Comparison of ENCODE assay signal across 10 cellular contexts in the genomic region with DNA sequence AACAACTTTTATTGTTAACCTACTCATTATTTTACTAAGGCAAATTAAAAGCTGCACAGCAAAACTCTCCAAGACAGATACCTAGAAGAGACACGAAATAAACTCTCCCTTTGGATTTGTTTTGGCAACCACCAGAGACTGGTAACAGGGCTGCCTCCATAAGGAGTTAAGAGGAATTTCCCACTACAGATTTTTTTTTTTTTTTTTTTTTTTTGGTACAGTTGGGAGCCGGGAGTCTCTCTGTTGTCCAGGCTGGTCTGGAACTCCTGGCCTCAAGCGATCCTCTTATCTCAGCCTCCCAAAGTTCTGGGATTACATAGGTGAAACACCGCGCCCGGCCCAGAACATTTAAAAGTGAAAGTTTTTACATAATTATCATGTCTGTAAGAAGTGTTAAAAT.
DNase-seq lines count a peak whose midpoint lies in the region; ATAC-seq, FAIRE-seq and TF ChIP-seq lines count a peak whose summit lies in the region.
"Had no signal": no experiment of that assay in that cellular context is flagged by ENCODE, and none has a peak within 500 bp of the region (broad histone marks: within the 10 kb centered on the region; RNA-seq: fewer than 3 reads in every experiment).

No MANE protein-coding gene starts in this region.

- H3K4me1 ChIP-seq in endothelial cell of umbilical vein (ENCODE audit: control insufficient read depth, extremely low read depth, insufficient read depth, low read length) (peaks cover 21% of the 10 kb centered on the region), pancreas (peaks cover 9 to 14% (median 12%) of the 10 kb centered on the region in 3 donors), neural progenitor cell (peaks cover 19% of the 10 kb centered on the region)

- H3K27ac Mint-ChIP-seq in neural progenitor cell = no peak overlapping the region

- no peak for ATAC-seq in pancreas

- BruUV-seq in endothelial cell of umbilical vein (replicated peaks; lab: Mats Ljungman, UMichigan) = no TSS peak

- POLR2A ChIA-PET in endothelial cell of umbilical vein (lab: Charles Lee) = no interaction called here

- peak overlapping the region; percentile 76 for H3K9ac ChIP-seq in endothelial cell of umbilical vein (replicated peaks; ENCODE audit: extremely low read depth, insufficient read depth, low read length)
- H3K9ac ChIP-seq in neural progenitor cell = no peak overlapping the region

- H3K9me3 ChIP-seq in endothelial cell of umbilical vein (replicated peaks; ENCODE audit: control insufficient read depth, insufficient read depth, low read length) (no peaks in the 10 kb centered on the region), pancreas (no peaks in the 10 kb centered on the region), neural progenitor cell (ENCODE audit: low read depth) (no peaks in the 10 kb centered on the region)

- intact Hi-C loops in endothelial cell of umbilical vein (cut with micrococcal nuclease) (loop anchor here (5.0 kb wide), 2 partner anchors 130 to 150 kb away; a partner anchor contains a TSS), pancreas (cut with DNase I) (loop anchor here in 1 of 3 donors (10.0 kb wide), 1 partner anchor 52 kb away; no protein-coding TSS in a partner anchor)

- H3F3A ChIP-seq in neural progenitor cell (ENCODE audit: low read depth) = peaks cover 38% of the 10 kb centered on the region

- no peak for TF ChIP-seq POLR2A in endothelial cell of umbilical vein (IDR thresholded peaks at IDR 0.05; ENCODE audit: low read depth, low read length)

- H4K20me1 ChIP-seq in endothelial cell of umbilical vein (replicated peaks; ENCODE audit: control insufficient read depth, extremely low read depth, insufficient read depth, low read length) (no peaks in the 10 kb centered on the region), neural progenitor cell (ENCODE audit: low read depth) (no peaks in the 10 kb centered on the region)

- CTCF ChIA-PET in endothelial cell of umbilical vein (lab: Charles Lee) = interaction anchor here (0.7 to 2.7 kb wide), 5 partner anchors 12 to 358 kb away, joined by 3 to 15 read pairs (median 4); no protein-coding TSS in a partner anchor

- peak; percentile 28 for DNase-seq in AG08396 (ENCODE audit: low spot score)
- peak; percentile 36 for DNase-seq in M059J (ENCODE audit: low read depth)
- peak; percentile 39 for DNase-seq in endothelial cell of umbilical vein (ENCODE audit: low read depth, low spot score)
- no peak for DNase-seq in pancreas
- no peak for DNase-seq in HK-2 (ENCODE audit: unreplicated experiment)
- DNase-seq in iPS-NIHi11 (ENCODE audit: low spot score) = no peak
- DNase-seq in A172 (ENCODE audit: low spot score) = no peak
- no peak for DNase-seq in neural progenitor cell (ENCODE audit: low spot score)
- DNase-seq: activated effector memory CD4-positive, alpha-beta T cell treated with Interleukin-2 at 50 U/mL for 16 hours; erythroblast had no signal

- H3K4me2 ChIP-seq in endothelial cell of umbilical vein (ENCODE audit: insufficient read depth, low read length) = peak overlapping the region; percentile 97
- no peak overlapping the region for H3K4me2 ChIP-seq in neural progenitor cell

- dilution Hi-C loops in endothelial cell of umbilical vein (cut with MboI; ENCODE audit: extremely low pct_ligation_motif_present, low sequenced_read_pairs) = no loop called here

- no peak overlapping the region for H3K4me3 Mint-ChIP-seq in neural progenitor cell

- FAIRE-seq in endothelial cell of umbilical vein (lab: Jason Lieb, UNC) (no peak), pancreas (lab: Jason Lieb, UNC) (no peak)

- 10 to 11% methylated on average over 6 of the region's 6 CpGs for WGBS in pancreas, 2 donors

- peaks cover 21% of the 10 kb centered on the region for H3K27me3 Mint-ChIP-seq in neural progenitor cell (ENCODE audit: insufficient read depth, low read depth)

- H3K36me3 Mint-ChIP-seq in neural progenitor cell = no peaks in the 10 kb centered on the region

- H3K79me2 ChIP-seq in endothelial cell of umbilical vein (ENCODE audit: control insufficient read depth, insufficient read depth, low read length) (peaks cover 14% of the 10 kb centered on the region), neural progenitor cell (ENCODE audit: low read depth) (peaks cover 36% of the 10 kb centered on the region)

- H3K4me3 ChIP-seq in endothelial cell of umbilical vein (replicated peaks in 1 of 3; ENCODE audit: insufficient read depth in 1 of 3, low read depth in 1 of 3, low read length in 3 of 3) (peak overlapping the region in 1 of 3 experiments; percentile 93), pancreas (no peak overlapping the region), neural progenitor cell (no peak overlapping the region)

- H3K27ac ChIP-seq in endothelial cell of umbilical vein (ENCODE audit: insufficient read depth, low read depth, low read length) (peak overlapping the region; percentile 76), pancreas (peak overlapping the region in 3 of 4 donors; percentile 26 to 95 (median 90)), neural progenitor cell (no peak overlapping the region)

- TF ChIP-seq CTCF in endothelial cell of umbilical vein (IDR thresholded peaks at IDR 0.05; ENCODE audit: extremely low read depth in 1 of 2, insufficient read depth in 1 of 2, low read depth in 1 of 2, low read length in 2 of 2) (no peak), pancreas (IDR thresholded peaks at IDR 0.05) (no peak), neural progenitor cell (IDR thresholded peaks at IDR 0.05) (no peak)

- peaks cover 0 to 8% of the 10 kb centered on the region in 2 experiments for H3K27me3 ChIP-seq in endothelial cell of umbilical vein (ENCODE audit: control insufficient read depth in 2 of 2, insufficient read depth in 2 of 2, low read length in 2 of 2)
- no peaks in the 10 kb centered on the region for H3K27me3 ChIP-seq in pancreas
- peaks cover 26% of the 10 kb centered on the region for H3K27me3 ChIP-seq in neural progenitor cell

- H3K9me3 Mint-ChIP-seq in neural progenitor cell = no peaks in the 10 kb centered on the region

- H3K9me1 ChIP-seq in endothelial cell of umbilical vein (replicated peaks; ENCODE audit: control insufficient read depth, extremely low read depth, insufficient read depth, low read length) = no peaks in the 10 kb centered on the region

- H3K36me3 ChIP-seq in endothelial cell of umbilical vein (ENCODE audit: control insufficient read depth in 2 of 2, extremely low read depth in 1 of 2, insufficient read depth in 2 of 2, low read length in 2 of 2) = no peaks in the 10 kb centered on the region
- H3K36me3 ChIP-seq in pancreas = no peaks in the 10 kb centered on the region
- no peaks in the 10 kb centered on the region for H3K36me3 ChIP-seq in neural progenitor cell

- H2AFZ ChIP-seq in endothelial cell of umbilical vein (ENCODE audit: low read depth, low read length) (peak overlapping the region; percentile 95), neural progenitor cell (replicated peaks) (no peak overlapping the region)

- H3K4me1 Mint-ChIP-seq in neural progenitor cell = peaks cover 25% of the 10 kb centered on the region

TF ChIP-seq in endothelial cell of umbilical vein, 7 proteins besides CTCF, POLR2A, EP300 and RAD21:
- TF ChIP-seq EZH2 (IDR thresholded peaks at IDR 0.05; ENCODE audit: borderline replicate concordance, low read depth, low read length, severe bottlenecking) (no peak), MYC (IDR thresholded peaks at IDR 0.05; ENCODE audit: low read depth, low read length) (no peak), FOS (IDR thresholded peaks at IDR 0.05; ENCODE audit: borderline replicate concordance, insufficient read depth, low read length) (no peak), GATA2 (IDR thresholded peaks at IDR 0.05; ENCODE audit: insufficient read depth, insufficient read length, low read depth, low read length) (no peak), JUN (IDR thresholded peaks at IDR 0.05; ENCODE audit: borderline replicate concordance, insufficient read depth, insufficient read length, low read depth) (no peak), POLR2AphosphoS5 (IDR thresholded peaks at IDR 0.05; ENCODE audit: insufficient read depth, low read depth, low read length) (no peak)
- TF ChIP-seq, protein P1, sequence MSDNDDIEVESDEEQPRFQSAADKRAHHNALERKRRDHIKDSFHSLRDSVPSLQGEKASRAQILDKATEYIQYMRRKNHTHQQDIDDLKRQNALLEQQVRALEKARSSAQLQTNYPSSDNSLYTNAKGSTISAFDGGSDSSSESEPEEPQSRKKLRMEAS (IDR thresholded peaks at IDR 0.05; ENCODE audit: insufficient read depth, insufficient read length) = no peak
TF ChIP-seq in endothelial cell of umbilical vein: peak in this region for 0.

Comparison
In these comparisons a context has a peak if more than half of its experiments do, and no peak if none do; other contexts are left out.
1. DNase-seq: peak in AG08396 (single experiment), M059J (single experiment) and endothelial cell of umbilical vein (single experiment); none in pancreas (0 of 6), HK-2 (single experiment), iPS-NIHi11 (single experiment), A172 (single experiment) and neural progenitor cell (single experiment).